In genomic region chr21:17550671-17551308, GRCh38 we compare ENCODE assay signal across 17 cellular contexts. TPM values are rescaled to one million over a fixed set of nuclear protein-coding genes. Genes with fewer than 3 reads are reported as not detected.
DNase-seq lines count a peak whose midpoint lies in the region; ATAC-seq and TF ChIP-seq lines count a peak whose summit lies in the region.
"Had no signal": no experiment of that assay in that cellular context is flagged by ENCODE, and none has a peak within 500 bp of the region (broad histone marks: within the 10 kb centered on the region; RNA-seq: fewer than 3 reads in every experiment).

No MANE protein-coding gene starts in this region.

- H3K9ac ChIP-seq in H9 (ENCODE audit: extremely low read depth, insufficient read length, low read length) = no peak overlapping the region

- TF ChIP-seq CTCF in H9 (conservative IDR thresholded peaks at IDR 0.05) (no peak), VCaP (conservative IDR thresholded peaks at IDR 0.05) (no peak), left lung (IDR thresholded peaks at IDR 0.05) (no peak), glutamatergic neuron (IDR thresholded peaks at IDR 0.05; ENCODE audit: partially characterized antibody, unreplicated experiment) (no peak)

- no peak overlapping the region for H3K4me2 ChIP-seq in H9 (ENCODE audit: insufficient read depth, insufficient read length, low read length)

- no peak overlapping the region for H2AFZ ChIP-seq in H9 (ENCODE audit: low read length)

- H3K4me1 ChIP-seq in H9 (ENCODE audit: insufficient read depth, low read length) (peaks cover 2% of the 10 kb centered on the region), left lung (no peaks in the 10 kb centered on the region)
- H3K4me1 ChIP-seq: HAP-1 had no signal

- no peak overlapping the region for H2AK5ac ChIP-seq in H9 (ENCODE audit: insufficient read length, low read length)

- no peak overlapping the region for H3K4me3 ChIP-seq in left lung
- H3K4me3 ChIP-seq: HAP-1, K562 had no signal

- H3K79me1 ChIP-seq in H9 (ENCODE audit: insufficient read depth, low read depth, low read length, poor library complexity, severe bottlenecking) = peaks cover 17% of the 10 kb centered on the region

- H3K4ac ChIP-seq in H9 (ENCODE audit: low read depth, low read length) = no peak overlapping the region

- peak; percentile 11 for DNase-seq in activated CD4-positive, alpha-beta T cell treated with anti-CD3 and anti-CD28 coated beads for 36 hours
- DNase-seq in activated CD4-positive, alpha-beta T cell treated with anti-CD3 and anti-CD28 coated beads for 4 hours = no peak
- no peak for DNase-seq in H9
- no peak for DNase-seq in left lung
- DNase-seq in NCI-H1436 treated with DMSO at 0.1 percent for 48 hours (lab: John Stamatoyannopoulos, UW) = no peak
- DNase-seq in globus pallidus (ENCODE audit: low spot score) = no peak
- DNase-seq in glutamatergic neuron = no peak
- DNase-seq: DMS153, NCI-H1092, NCI-H1694, NCI-H2107, NCI-H748 treated with DMSO at 0.1 percent for 48 hours, PC-3 had no signal

- CTCF ChIA-PET in activated CD4-positive, alpha-beta T cell treated with anti-CD3 and anti-CD28 coated beads for 36 hours (lab: Charles Lee) = no interaction called here

- H2BK5ac ChIP-seq in H9 (ENCODE audit: insufficient read length, low read length) = no peak overlapping the region

- no peak overlapping the region for H3K56ac ChIP-seq in H9 (ENCODE audit: insufficient read length, low read depth, low read length)

- no peak for ATAC-seq in activated CD4-positive, alpha-beta T cell treated with anti-CD3 and anti-CD28 coated beads for 36 hours
- ATAC-seq in left lung = peak; percentile 79
- ATAC-seq: K562, PC-3, Right ventricle myocardium inferior had no signal

- no peak overlapping the region for H2BK12ac ChIP-seq in H9 (ENCODE audit: insufficient read length, low read depth, low read length)

- no peaks in the 10 kb centered on the region for H3K4me1 Mint-ChIP-seq in activated CD4-positive, alpha-beta T cell treated with anti-CD3 and anti-CD28 coated beads for 36 hours
- H3K4me1 Mint-ChIP-seq in H9 = peaks cover 7 to 8% of the 10 kb centered on the region in 2 experiments
- H3K4me1 Mint-ChIP-seq in glutamatergic neuron (ENCODE audit: low read depth, unreplicated experiment) = peaks cover 8% of the 10 kb centered on the region

- no peaks in the 10 kb centered on the region for H3K36me3 Mint-ChIP-seq in activated CD4-positive, alpha-beta T cell treated with anti-CD3 and anti-CD28 coated beads for 36 hours (ENCODE audit: low read depth)
- peaks cover 42 to 78% (median 76%) of the 10 kb centered on the region in 3 experiments for H3K36me3 Mint-ChIP-seq in H9 (ENCODE audit: insufficient read depth in 1 of 3, low read depth in 3 of 3)
- no peaks in the 10 kb centered on the region for H3K36me3 Mint-ChIP-seq in glutamatergic neuron (ENCODE audit: unreplicated experiment)

- H2BK15ac ChIP-seq in H9 (ENCODE audit: low read depth, low read length) = no peak overlapping the region

- intact Hi-C loops in activated CD4-positive, alpha-beta T cell treated with anti-CD3 and anti-CD28 coated beads for 36 hours (cut with DNase I, micrococcal nuclease) = no loop called here
- intact Hi-C loops in left lung (cut with DNase I) = no loop called here

- POLR2A ChIA-PET in activated CD4-positive, alpha-beta T cell treated with anti-CD3 and anti-CD28 coated beads for 36 hours (lab: Charles Lee) = no interaction called here

- no peaks in the 10 kb centered on the region for H4K20me1 ChIP-seq in H9 (ENCODE audit: control insufficient read depth, insufficient read depth, insufficient read length)

- no peaks in the 10 kb centered on the region for H3K27me3 Mint-ChIP-seq in activated CD4-positive, alpha-beta T cell treated with anti-CD3 and anti-CD28 coated beads for 36 hours
- no peaks in the 10 kb centered on the region for H3K27me3 Mint-ChIP-seq in H9 (ENCODE audit: low read depth)
- H3K27me3 Mint-ChIP-seq in glutamatergic neuron (ENCODE audit: unreplicated experiment) = peaks cover 4% of the 10 kb centered on the region

- no peak overlapping the region for H4K91ac ChIP-seq in H9 (ENCODE audit: insufficient read length, low read depth, low read length)

- peaks cover 12% of the 10 kb centered on the region for H3K79me2 ChIP-seq in H9 (ENCODE audit: insufficient read depth, low read length)

- H3K18ac ChIP-seq in H9 (ENCODE audit: insufficient read length, low read depth, low read length) = no peak overlapping the region

- WGBS in H9 (ENCODE audit: extremely low coverage, insufficient read length, low lambda C conversion rate) = no CpG with 5 or more reads among the region's 5 CpGs

- H4K8ac ChIP-seq in H9 (replicated peaks; ENCODE audit: insufficient read length, low read depth, low read length) = no peak overlapping the region

- no peak overlapping the region for H3K14ac ChIP-seq in H9 (ENCODE audit: insufficient read depth, low read length)

- H3K4me3 Mint-ChIP-seq in activated CD4-positive, alpha-beta T cell treated with anti-CD3 and anti-CD28 coated beads for 36 hours = no peak overlapping the region
- H3K4me3 Mint-ChIP-seq in H9 (no peak overlapping the region), glutamatergic neuron (ENCODE audit: unreplicated experiment) (no peak overlapping the region)

- H3K27ac Mint-ChIP-seq in activated CD4-positive, alpha-beta T cell treated with anti-CD3 and anti-CD28 coated beads for 36 hours = no peak overlapping the region
- H3K27ac Mint-ChIP-seq in H9 (peak overlapping the region in 2 of 3 experiments; percentile 31 to 81; a peak in 3 of 7 replicates), glutamatergic neuron (ENCODE audit: unreplicated experiment) (no peak overlapping the region)

- no peak overlapping the region for H2BK20ac ChIP-seq in H9 (ENCODE audit: low read depth, low read length, poor library complexity, severe bottlenecking)

- no peaks in the 10 kb centered on the region for H3K36me3 ChIP-seq in left lung

- H3K9me3 ChIP-seq in H9 (ENCODE audit: control insufficient read depth, low read depth, low read length) = no peaks in the 10 kb centered on the region
- no peaks in the 10 kb centered on the region for H3K9me3 ChIP-seq in left lung
- H3K9me3 ChIP-seq: HAP-1 had no signal

- H4K5ac ChIP-seq in H9 (ENCODE audit: insufficient read length, low read depth, low read length) = no peak overlapping the region

- H3K23me2 ChIP-seq in H9 (ENCODE audit: insufficient read length, low read depth, low read length, poor library complexity, severe bottlenecking) = no peaks in the 10 kb centered on the region

- H3K27me3 ChIP-seq in H9 (ENCODE audit: insufficient read depth, low read length) (no peaks in the 10 kb centered on the region), left lung (no peaks in the 10 kb centered on the region)

- H3K23ac ChIP-seq in H9 (ENCODE audit: insufficient read length, low read depth, low read length) = no peak overlapping the region

- H3K9me3 Mint-ChIP-seq in activated CD4-positive, alpha-beta T cell treated with anti-CD3 and anti-CD28 coated beads for 36 hours (ENCODE audit: low read depth) = no peaks in the 10 kb centered on the region
- no peaks in the 10 kb centered on the region for H3K9me3 Mint-ChIP-seq in H9
- peaks cover 4% of the 10 kb centered on the region for H3K9me3 Mint-ChIP-seq in glutamatergic neuron (ENCODE audit: unreplicated experiment)

- H2BK120ac ChIP-seq in H9 (ENCODE audit: low read depth, low read length, poor library complexity, severe bottlenecking) = no peak overlapping the region

- H3K27ac ChIP-seq in H9 (ENCODE audit: insufficient read length, low read depth, low read length) = no peak overlapping the region
- peak overlapping the region; percentile 35; the same call in 1 of the 2 replicates for H3K27ac ChIP-seq in VCaP
- H3K27ac ChIP-seq in left lung = no peak overlapping the region

- H3T11ph ChIP-seq in H9 (ENCODE audit: low read length) = no peak overlapping the region

RNA-seq across cellular contexts. Expression of gene CXADR, which starts 37.9 kb away (rescaled TPM):
- total RNA-seq in activated CD4-positive, alpha-beta T cell treated with anti-CD3 and anti-CD28 coated beads for 36 hours = under 1 TPM; 0.30 to 0.91 TPM
- total RNA-seq in H9 (2021) (150 and 152 TPM in 2 replicates), left lung (10 to 100 TPM; 22.4 to 25.1 TPM), glutamatergic neuron (ENCODE audit: unreplicated experiment) (54.9 TPM)

Comparison
In these comparisons a context has a peak if more than half of its experiments do, and no peak if none do; other contexts are left out.
1. H3K27ac Mint-ChIP-seq: peak in H9 (2 of 3); none in activated CD4-positive, alpha-beta T cell treated with anti-CD3 and anti-CD28 coated beads for 36 hours (single experiment) and glutamatergic neuron (single experiment).
2. RNA of gene CXADR, which starts 37.9 kb away (total RNA-seq): 150 to 152 TPM in H9, 54.9 TPM in glutamatergic neuron (single experiment) and 22.4 to 25.1 TPM in left lung; 0.30 to 0.91 TPM in activated CD4-positive, alpha-beta T cell treated with anti-CD3 and anti-CD28 coated beads for 36 hours; every median in the first group is over 10 times any median in the second.